In the genomic region with DNA sequence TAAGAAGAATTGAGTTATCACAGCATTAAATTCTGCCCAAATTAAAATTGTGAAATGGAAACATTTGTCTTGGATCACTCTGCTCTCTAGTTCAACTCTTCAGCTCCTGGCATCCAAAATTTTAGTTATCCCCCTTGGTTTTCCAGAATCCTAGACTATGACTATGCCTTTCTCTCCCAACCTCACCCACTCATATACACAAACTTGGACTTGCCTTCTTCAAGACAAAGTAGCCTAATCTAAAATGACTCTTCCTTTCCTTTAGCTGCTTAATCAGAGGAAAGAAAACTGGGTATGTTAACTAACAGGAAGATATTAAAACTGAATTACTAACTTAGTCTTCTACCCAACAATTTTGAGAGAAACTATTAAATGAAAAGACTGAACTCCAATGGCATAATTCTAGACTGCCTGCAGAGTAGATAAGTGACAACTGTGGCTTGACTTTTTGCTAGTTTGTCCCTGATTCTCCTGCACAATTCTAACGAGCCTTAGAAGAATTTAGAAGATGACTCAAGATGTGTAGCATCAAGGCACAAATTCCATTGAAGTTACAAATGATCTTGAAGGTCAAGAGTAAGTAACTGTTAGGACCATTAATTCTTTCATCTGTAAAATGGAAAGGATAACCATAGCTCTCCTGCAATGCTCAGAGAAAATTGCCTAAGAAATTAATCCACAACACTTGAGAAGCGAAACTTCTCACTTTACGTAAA, we compare ENCODE assay signal across 18 cellular contexts.
"Had no signal": no experiment of that assay in that cellular context is flagged by ENCODE, and none has a peak within 500 bp of the region (broad histone marks: within the 10 kb centered on the region; RNA-seq: fewer than 3 reads in every experiment).

No MANE protein-coding gene starts in this region.

- H3K27ac ChIP-seq: gastrocnemius medialis, heart right ventricle, left lung, prostate gland, right lobe of liver, testis had no signal

- FAIRE-seq: bronchial epithelial cell had no signal

- H3K4me1 ChIP-seq: prostate gland, testis had no signal

- H3K27me3 ChIP-seq: gastrocnemius medialis, heart right ventricle, left lung, right lobe of liver, testis had no signal

- H3K36me3 ChIP-seq: gastrocnemius medialis, heart right ventricle, left lung, prostate gland, right lobe of liver had no signal

- ATAC-seq: activated T-cell treated with anti-CD3 and anti-CD28 coated beads, Interleukin-2, amount 50 U/mL, for 72 hours; gastrocnemius medialis; heart right ventricle; left lung; natural killer cell treated with Interleukin-12 subunit alpha and Interleukin-12 subunit beta and Interleukin-15 and Interleukin-18, amount 100 ng/mL, for 72 hours; right lobe of liver; stimulated activated naive CD8-positive, alpha-beta T cell treated with anti-CD3 and anti-CD28 coated beads, Interleukin-15, Interleukin-2, amounts not matched to agents 100 U/mL and 50 U/mL, for 24 hours had no signal

- H3K4me3 ChIP-seq: gastrocnemius medialis, heart right ventricle, left lung, prostate gland, right lobe of liver, testis had no signal

- H3K9me3 ChIP-seq: gastrocnemius medialis, heart right ventricle, left lung, prostate gland, right lobe of liver, testis had no signal

- DNase-seq: activated CD4-positive, alpha-beta memory T cell treated with anti-CD3 and anti-CD28 coated beads, Interleukin-2, amount 10 ng/mL, durations not matched to agents 7 days and 5 days; activated CD4-positive, alpha-beta T cell treated with anti-CD3 and anti-CD28 coated beads for 1 hour; activated gamma-delta T cell treated with Interleukin-2 at 50 U/mL for 16 hours; activated naive CD8-positive, alpha-beta T cell treated with anti-CD3 and anti-CD28 coated beads for 36 hours; activated T-cell treated with anti-CD3 and anti-CD28 coated beads, Interleukin-2, amount 50 U/mL, for 72 hours; anterior cingulate cortex; gastrocnemius medialis; heart right ventricle; islet precursor cell; left lung; occipital lobe; right lobe of liver; stimulated activated CD4-positive, alpha-beta T cell treated with anti-CD3 and anti-CD28 coated beads, Interleukin-2, amount 100 ng/mL, for 48 hours; stimulated activated naive CD8-positive, alpha-beta T cell treated with anti-CD3 and anti-CD28 coated beads, Interleukin-15, Interleukin-2, amounts not matched to agents 100 U/mL and 50 U/mL, for 24 hours; testis had no signal
